9 cellular contexts compared by ENCODE assay signal in the genomic region with DNA sequence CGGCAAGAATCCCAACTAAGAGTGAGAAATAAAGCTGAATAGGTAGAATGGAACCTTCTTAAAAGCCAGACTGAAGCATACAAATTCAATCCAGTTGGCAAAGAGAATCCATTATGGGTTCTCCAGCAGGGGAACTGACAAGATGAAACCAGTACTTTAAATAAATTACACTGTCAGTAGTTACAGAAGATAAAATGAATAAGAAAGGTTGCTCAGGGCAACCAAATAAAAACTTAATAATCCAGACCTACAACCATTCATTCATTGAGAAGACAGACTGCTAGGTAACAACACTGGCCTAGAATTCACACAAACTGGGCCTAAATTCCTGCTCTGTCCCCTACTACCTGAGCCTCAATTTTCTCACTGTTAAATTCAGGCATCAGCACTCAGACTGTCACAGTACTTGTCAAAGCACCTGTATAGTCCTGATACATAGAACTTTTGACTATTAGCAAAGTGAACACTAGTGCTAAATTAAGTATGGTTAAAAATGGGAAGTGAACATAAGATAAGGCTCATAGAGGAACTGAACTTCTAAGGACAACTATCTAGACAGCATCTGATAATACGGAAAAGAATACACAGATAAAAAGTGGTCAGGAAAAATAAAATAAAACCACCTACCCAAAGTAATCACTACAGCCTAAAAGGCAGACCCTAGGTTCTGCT. TPM values are rescaled to one million over a fixed set of nuclear protein-coding genes. Genes with fewer than 3 reads are reported as not detected.
DNase-seq lines count a peak whose midpoint lies in the region; ATAC-seq and TF ChIP-seq lines count a peak whose summit lies in the region.
"Had no signal": no experiment of that assay in that cellular context is flagged by ENCODE, and none has a peak within 500 bp of the region (broad histone marks: within the 10 kb centered on the region; RNA-seq: fewer than 3 reads in every experiment).

No MANE protein-coding gene starts in this region.

- H3K36me3 ChIP-seq in A673 (ENCODE audit: insufficient read depth, low read length, poor library complexity, severe bottlenecking) = no peaks in the 10 kb centered on the region
- H3K36me3 ChIP-seq in ovary = no peaks in the 10 kb centered on the region

- TF ChIP-seq POLR2A in ovary (IDR thresholded peaks at IDR 0.05) = no peak

- BruUV-seq in A673 (replicated peaks; lab: Mats Ljungman, UMichigan) = no TSS peak

- H3K9me3 ChIP-seq in A673 (ENCODE audit: low read depth, low read length, poor library complexity, severe bottlenecking) (no peaks in the 10 kb centered on the region), right cardiac atrium (ENCODE audit: control insufficient read depth, low read length) (no peaks in the 10 kb centered on the region), ovary (no peaks in the 10 kb centered on the region)

- no peak for TF ChIP-seq CTCF in A673 (conservative IDR thresholded peaks at IDR 0.05; ENCODE audit: low read depth, low read length)
- no peak for TF ChIP-seq CTCF in RWPE1 (conservative IDR thresholded peaks at IDR 0.05; ENCODE audit: low read depth)
- no peak for TF ChIP-seq CTCF in ovary (IDR thresholded peaks at IDR 0.05)

- TF ChIP-seq EP300 in ovary (IDR thresholded peaks at IDR 0.05) = no peak

- no peaks in the 10 kb centered on the region for H3K27me3 ChIP-seq in A673 (replicated peaks; ENCODE audit: insufficient read depth, low read depth, low read length, poor library complexity)
- H3K27me3 ChIP-seq in right cardiac atrium (ENCODE audit: control insufficient read depth, insufficient read depth) = no peaks in the 10 kb centered on the region
- no peaks in the 10 kb centered on the region for H3K27me3 ChIP-seq in ovary

- H3K27ac ChIP-seq in A673 (ENCODE audit: low read depth, low read length, poor library complexity, severe bottlenecking) (peak overlapping the region; percentile 12), RWPE1 (peak overlapping the region; percentile 25), right cardiac atrium (ENCODE audit: low read length) (peak overlapping the region; percentile 81), ovary (no peak overlapping the region)

- WGBS in right cardiac atrium = 42% methylated on average over 2 of the region's 2 CpGs
- WGBS in ovary, 3 donors = 56 to 65% (median 60%) methylated on average over 2 of the region's 2 CpGs

- intact Hi-C loops in A673 (cut with micrococcal nuclease; ENCODE audit: unreplicated experiment) = loop anchor here (5.0 to 10.0 kb wide), 3 partner anchors 69 to 1134 kb away; no protein-coding TSS in a partner anchor
- intact Hi-C loops in right cardiac atrium (cut with DNase I) = loop anchor here in 2 of 4 donors (5.0 to 10.0 kb wide), 2 partner anchors 126 to 134 kb away; no protein-coding TSS in a partner anchor
- intact Hi-C loops in ovary (cut with DNase I) = loop anchor here in 3 of 4 donors (10.0 kb wide), 4 partner anchors 126 to 1134 kb away; no protein-coding TSS in a partner anchor

- POLR2A ChIA-PET in A673 (lab: Charles Lee; ENCODE audit: low non-redundant PET) (interaction anchor here (0.7 kb wide), 2 partner anchors 24 to 491 kb away, joined by 9 to 12 read pairs; no protein-coding TSS in a partner anchor), RWPE1 (lab: Yijun Ruan, JAX; ENCODE audit: low non-redundant PET) (no interaction called here)

- H3K4me3 ChIP-seq in A673 (ENCODE audit: low read depth, low read length, poor library complexity, severe bottlenecking) (no peak overlapping the region), right cardiac atrium (ENCODE audit: low read length) (no peak overlapping the region), ovary (no peak overlapping the region)

- CTCF ChIA-PET in A673 (lab: Charles Lee) (no interaction called here), RWPE1 (lab: Yijun Ruan, JAX) (no interaction called here)

- ATAC-seq in GM21717 (IDR thresholded peaks at IDR 0.05; ENCODE audit: unreplicated experiment) = peak; percentile 41
- ATAC-seq in right cardiac atrium = peak in 1 of 2 donors; percentile 18
- ATAC-seq: activated CD8-positive, alpha-beta memory T cell treated with anti-CD3 and anti-CD28 coated beads, Interleukin-2, amount 10 ng/mL, durations not matched to agents 7 days and 5 days had no signal

- DNase-seq in A673 (ENCODE audit: low spot score) (no peak), RWPE1 (ENCODE audit: low spot score) (no peak), right cardiac atrium (no peak), NCI-H2107 treated with DMSO at 0.1 percent for 48 hours (lab: John Stamatoyannopoulos, UW; ENCODE audit: unreplicated experiment) (no peak), ovary (no peak)
- DNase-seq in stimulated activated CD4-positive, alpha-beta T cell treated with anti-CD3 and anti-CD28 coated beads, Interleukin-1b, Interleukin-23, amount 100 ng/mL, for 48 hours = no peak
- DNase-seq in activated CD4-positive, CD25-positive, alpha-beta regulatory T cell (lab: John Stamatoyannopoulos, UW) = no peak

- peaks cover 26% of the 10 kb centered on the region for H3K4me1 ChIP-seq in A673 (ENCODE audit: insufficient read depth, low read length, poor library complexity, severe bottlenecking)
- peaks cover 4% of the 10 kb centered on the region for H3K4me1 ChIP-seq in right cardiac atrium (ENCODE audit: control insufficient read depth, insufficient read depth, low read length)
- H3K4me1 ChIP-seq in ovary (ENCODE audit: insufficient read depth) = peaks cover 5% of the 10 kb centered on the region

RNA-seq across cellular contexts. Expression of gene TBL1XR1, which starts 6.0 kb away (rescaled TPM):
- total RNA-seq in A673 (2021) (186 and 220 TPM in 2 replicates), right cardiac atrium (100 to 1,000 TPM; 137 to 145 (median 141) TPM), ovary (100 to 1,000 TPM in 5 of 7 donors, 10 to 100 TPM in 2; 73.8 to 160 (median 132) TPM)
- polyA plus RNA-seq in right cardiac atrium (31.4 TPM), ovary (10 to 100 TPM; 30.0 to 36.2 TPM)

Comparison
In these comparisons a context has a peak if more than half of its experiments do, and no peak if none do; other contexts are left out.
1. H3K27ac ChIP-seq: peak in A673 (single experiment), RWPE1 (single experiment) and right cardiac atrium (single experiment); none in ovary (0 of 2).